Comparison of ENCODE assay signal across 1 cellular context in the genomic region with DNA sequence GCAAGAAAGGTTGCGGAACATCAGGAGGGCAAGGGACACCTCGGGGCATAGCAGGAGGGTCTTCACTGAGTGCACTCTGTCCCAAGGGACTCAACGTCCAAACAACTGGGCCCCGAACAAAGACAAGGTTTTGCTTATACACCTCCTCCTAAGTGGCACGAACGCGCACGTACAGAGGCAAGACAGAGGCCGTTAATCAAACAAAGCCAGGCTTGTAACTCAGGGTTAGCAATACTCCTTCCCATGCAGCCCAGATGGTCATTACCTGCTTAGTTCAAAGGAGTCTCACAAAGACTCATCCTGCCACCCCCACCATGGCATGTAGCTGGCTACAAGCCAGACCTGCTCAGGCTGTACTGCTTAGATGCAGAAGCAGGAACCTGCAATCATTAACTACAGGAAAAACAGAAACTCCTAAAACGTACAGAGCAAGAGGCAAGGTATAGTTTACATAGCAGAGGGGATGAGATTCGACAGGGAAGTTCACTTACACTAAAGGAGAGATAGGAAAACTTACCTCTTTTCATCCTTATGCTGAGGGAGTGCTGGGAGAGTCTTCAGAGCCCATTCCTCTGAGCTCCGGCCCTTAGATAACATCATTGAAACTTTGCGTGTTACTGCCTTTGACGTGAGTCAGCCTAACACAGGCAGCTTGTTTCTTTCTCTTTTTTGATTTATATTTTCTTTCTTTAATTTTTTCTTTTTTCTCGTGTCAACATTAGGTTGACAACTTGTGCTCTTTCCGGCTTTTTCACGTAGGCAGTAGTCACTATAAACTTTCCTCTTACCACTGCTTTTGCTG.
TF ChIP-seq lines count a peak whose summit lies in the region.

No MANE protein-coding gene starts in this region.

TF ChIP-seq in HepG2, 621 proteins besides CTCF, POLR2A, EP300 and RAD21 (continued from another document and continues in another):
- TF ChIP-seq, protein P1, sequence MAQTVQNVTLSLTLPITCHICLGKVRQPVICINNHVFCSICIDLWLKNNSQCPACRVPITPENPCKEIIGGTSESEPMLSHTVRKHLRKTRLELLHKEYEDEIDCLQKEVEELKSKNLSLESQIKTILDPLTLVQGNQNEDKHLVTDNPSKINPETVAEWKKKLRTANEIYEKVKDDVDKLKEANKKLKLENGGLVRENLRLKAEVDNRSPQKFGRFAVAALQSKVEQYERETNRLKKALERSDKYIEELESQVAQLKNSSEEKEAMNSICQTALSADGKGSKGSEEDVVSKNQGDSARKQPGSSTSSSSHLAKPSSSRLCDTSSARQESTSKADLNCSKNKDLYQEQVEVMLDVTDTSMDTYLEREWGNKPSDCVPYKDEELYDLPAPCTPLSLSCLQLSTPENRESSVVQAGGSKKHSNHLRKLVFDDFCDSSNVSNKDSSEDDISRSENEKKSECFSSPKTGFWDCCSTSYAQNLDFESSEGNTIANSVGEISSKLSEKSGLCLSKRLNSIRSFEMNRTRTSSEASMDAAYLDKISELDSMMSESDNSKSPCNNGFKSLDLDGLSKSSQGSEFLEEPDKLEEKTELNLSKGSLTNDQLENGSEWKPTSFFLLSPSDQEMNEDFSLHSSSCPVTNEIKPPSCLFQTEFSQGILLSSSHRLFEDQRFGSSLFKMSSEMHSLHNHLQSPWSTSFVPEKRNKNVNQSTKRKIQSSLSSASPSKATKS (CRISPR knock-in tag; IDR thresholded peaks at IDR 0.05) = no peak
- TF ChIP-seq KAT8 (CRISPR knock-in tag; IDR thresholded peaks at IDR 0.05) (peak; percentile 73), FIP1L1 (IDR thresholded peaks at IDR 0.05; ENCODE audit: borderline replicate concordance, insufficient read depth, low read depth, low read length) (0 out of 2 replicates have a peak, but pooled peaks have one; percentile 61), ZNF883 (CRISPR knock-in tag; IDR thresholded peaks at IDR 0.05; ENCODE audit: not compliant biosample characterization) (no peak), ZBTB20 (CRISPR knock-in tag; IDR thresholded peaks at IDR 0.05; ENCODE audit: borderline replicate concordance, low read depth) (peak; percentile 69; the same call in 1 of the 2 replicates), TBX2 (CRISPR knock-in tag; IDR thresholded peaks at IDR 0.05; ENCODE audit: borderline replicate concordance) (peak; percentile 67), RARA (CRISPR knock-in tag; IDR thresholded peaks at IDR 0.05) (peak; percentile 64), HHEX (CRISPR knock-in tag; IDR thresholded peaks at IDR 0.05) (no peak), ZNF234 (CRISPR knock-in tag; conservative IDR thresholded peaks at IDR 0.05) (no peak), CBX5 (CRISPR knock-in tag; IDR thresholded peaks at IDR 0.05; ENCODE audit: borderline replicate concordance) (peak; percentile 64; the same call in 1 of the 2 replicates), ZNF460 (CRISPR knock-in tag; IDR thresholded peaks at IDR 0.05; ENCODE audit: borderline replicate concordance) (no peak), JUNB (CRISPR knock-in tag; IDR thresholded peaks at IDR 0.05; ENCODE audit: borderline replicate concordance) (no peak), ZNF329 (CRISPR knock-in tag; IDR thresholded peaks at IDR 0.05; ENCODE audit: low read depth) (no peak), ZNF792 (CRISPR knock-in tag; IDR thresholded peaks at IDR 0.05) (peak; percentile 77; the same call in 1 of the 2 replicates), ZNF10 (CRISPR knock-in tag; IDR thresholded peaks at IDR 0.05; ENCODE audit: borderline replicate concordance, low read depth) (no peak), PHF5A (CRISPR knock-in tag; IDR thresholded peaks at IDR 0.05; ENCODE audit: low read depth, unreplicated experiment) (no peak), PHB2 (IDR thresholded peaks at IDR 0.05; ENCODE audit: partially characterized antibody) (no peak), PHF21A (CRISPR knock-in tag; IDR thresholded peaks at IDR 0.05) (peak; percentile 77), PCBP2 (optimal IDR thresholded peaks at IDR 0.05; ENCODE audit: low read depth, low read length, poor library complexity, severe bottlenecking) (no peak), REL (CRISPR knock-in tag; conservative IDR thresholded peaks at IDR 0.05) (no peak), HOXA3 (CRISPR knock-in tag; IDR thresholded peaks at IDR 0.05) (peak; percentile 37; the same call in 1 of the 2 replicates), ZFP82 (CRISPR knock-in tag; IDR thresholded peaks at IDR 0.05; ENCODE audit: borderline replicate concordance) (no peak), MEF2D (CRISPR knock-in tag; IDR thresholded peaks at IDR 0.05) (peak; percentile 65; the same call in 1 of the 2 replicates), TOE1 (CRISPR knock-in tag; IDR thresholded peaks at IDR 0.05) (no peak)
- TF ChIP-seq, protein P2, sequence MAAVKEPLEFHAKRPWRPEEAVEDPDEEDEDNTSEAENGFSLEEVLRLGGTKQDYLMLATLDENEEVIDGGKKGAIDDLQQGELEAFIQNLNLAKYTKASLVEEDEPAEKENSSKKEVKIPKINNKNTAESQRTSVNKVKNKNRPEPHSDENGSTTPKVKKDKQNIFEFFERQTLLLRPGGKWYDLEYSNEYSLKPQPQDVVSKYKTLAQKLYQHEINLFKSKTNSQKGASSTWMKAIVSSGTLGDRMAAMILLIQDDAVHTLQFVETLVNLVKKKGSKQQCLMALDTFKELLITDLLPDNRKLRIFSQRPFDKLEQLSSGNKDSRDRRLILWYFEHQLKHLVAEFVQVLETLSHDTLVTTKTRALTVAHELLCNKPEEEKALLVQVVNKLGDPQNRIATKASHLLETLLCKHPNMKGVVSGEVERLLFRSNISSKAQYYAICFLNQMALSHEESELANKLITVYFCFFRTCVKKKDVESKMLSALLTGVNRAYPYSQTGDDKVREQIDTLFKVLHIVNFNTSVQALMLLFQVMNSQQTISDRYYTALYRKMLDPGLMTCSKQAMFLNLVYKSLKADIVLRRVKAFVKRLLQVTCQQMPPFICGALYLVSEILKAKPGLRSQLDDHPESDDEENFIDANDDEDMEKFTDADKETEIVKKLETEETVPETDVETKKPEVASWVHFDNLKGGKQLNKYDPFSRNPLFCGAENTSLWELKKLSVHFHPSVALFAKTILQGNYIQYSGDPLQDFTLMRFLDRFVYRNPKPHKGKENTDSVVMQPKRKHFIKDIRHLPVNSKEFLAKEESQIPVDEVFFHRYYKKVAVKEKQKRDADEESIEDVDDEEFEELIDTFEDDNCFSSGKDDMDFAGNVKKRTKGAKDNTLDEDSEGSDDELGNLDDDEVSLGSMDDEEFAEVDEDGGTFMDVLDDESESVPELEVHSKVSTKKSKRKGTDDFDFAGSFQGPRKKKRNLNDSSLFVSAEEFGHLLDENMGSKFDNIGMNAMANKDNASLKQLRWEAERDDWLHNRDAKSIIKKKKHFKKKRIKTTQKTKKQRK (IDR thresholded peaks at IDR 0.05; ENCODE audit: low read length) = no peak
- TF ChIP-seq, protein P3, sequence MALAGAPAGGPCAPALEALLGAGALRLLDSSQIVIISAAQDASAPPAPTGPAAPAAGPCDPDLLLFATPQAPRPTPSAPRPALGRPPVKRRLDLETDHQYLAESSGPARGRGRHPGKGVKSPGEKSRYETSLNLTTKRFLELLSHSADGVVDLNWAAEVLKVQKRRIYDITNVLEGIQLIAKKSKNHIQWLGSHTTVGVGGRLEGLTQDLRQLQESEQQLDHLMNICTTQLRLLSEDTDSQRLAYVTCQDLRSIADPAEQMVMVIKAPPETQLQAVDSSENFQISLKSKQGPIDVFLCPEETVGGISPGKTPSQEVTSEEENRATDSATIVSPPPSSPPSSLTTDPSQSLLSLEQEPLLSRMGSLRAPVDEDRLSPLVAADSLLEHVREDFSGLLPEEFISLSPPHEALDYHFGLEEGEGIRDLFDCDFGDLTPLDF (CRISPR knock-in tag; IDR thresholded peaks at IDR 0.05) = no peak
- TF ChIP-seq, protein P4, sequence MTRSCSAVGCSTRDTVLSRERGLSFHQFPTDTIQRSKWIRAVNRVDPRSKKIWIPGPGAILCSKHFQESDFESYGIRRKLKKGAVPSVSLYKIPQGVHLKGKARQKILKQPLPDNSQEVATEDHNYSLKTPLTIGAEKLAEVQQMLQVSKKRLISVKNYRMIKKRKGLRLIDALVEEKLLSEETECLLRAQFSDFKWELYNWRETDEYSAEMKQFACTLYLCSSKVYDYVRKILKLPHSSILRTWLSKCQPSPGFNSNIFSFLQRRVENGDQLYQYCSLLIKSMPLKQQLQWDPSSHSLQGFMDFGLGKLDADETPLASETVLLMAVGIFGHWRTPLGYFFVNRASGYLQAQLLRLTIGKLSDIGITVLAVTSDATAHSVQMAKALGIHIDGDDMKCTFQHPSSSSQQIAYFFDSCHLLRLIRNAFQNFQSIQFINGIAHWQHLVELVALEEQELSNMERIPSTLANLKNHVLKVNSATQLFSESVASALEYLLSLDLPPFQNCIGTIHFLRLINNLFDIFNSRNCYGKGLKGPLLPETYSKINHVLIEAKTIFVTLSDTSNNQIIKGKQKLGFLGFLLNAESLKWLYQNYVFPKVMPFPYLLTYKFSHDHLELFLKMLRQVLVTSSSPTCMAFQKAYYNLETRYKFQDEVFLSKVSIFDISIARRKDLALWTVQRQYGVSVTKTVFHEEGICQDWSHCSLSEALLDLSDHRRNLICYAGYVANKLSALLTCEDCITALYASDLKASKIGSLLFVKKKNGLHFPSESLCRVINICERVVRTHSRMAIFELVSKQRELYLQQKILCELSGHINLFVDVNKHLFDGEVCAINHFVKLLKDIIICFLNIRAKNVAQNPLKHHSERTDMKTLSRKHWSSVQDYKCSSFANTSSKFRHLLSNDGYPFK (CRISPR knock-in tag; IDR thresholded peaks at IDR 0.05; ENCODE audit: borderline replicate concordance) = no peak
- TF ChIP-seq, protein P5, sequence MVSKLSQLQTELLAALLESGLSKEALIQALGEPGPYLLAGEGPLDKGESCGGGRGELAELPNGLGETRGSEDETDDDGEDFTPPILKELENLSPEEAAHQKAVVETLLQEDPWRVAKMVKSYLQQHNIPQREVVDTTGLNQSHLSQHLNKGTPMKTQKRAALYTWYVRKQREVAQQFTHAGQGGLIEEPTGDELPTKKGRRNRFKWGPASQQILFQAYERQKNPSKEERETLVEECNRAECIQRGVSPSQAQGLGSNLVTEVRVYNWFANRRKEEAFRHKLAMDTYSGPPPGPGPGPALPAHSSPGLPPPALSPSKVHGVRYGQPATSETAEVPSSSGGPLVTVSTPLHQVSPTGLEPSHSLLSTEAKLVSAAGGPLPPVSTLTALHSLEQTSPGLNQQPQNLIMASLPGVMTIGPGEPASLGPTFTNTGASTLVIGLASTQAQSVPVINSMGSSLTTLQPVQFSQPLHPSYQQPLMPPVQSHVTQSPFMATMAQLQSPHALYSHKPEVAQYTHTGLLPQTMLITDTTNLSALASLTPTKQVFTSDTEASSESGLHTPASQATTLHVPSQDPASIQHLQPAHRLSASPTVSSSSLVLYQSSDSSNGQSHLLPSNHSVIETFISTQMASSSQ (IDR thresholded peaks at IDR 0.05; ENCODE audit: low read depth) = peak; percentile 92
- TF ChIP-seq, protein P5 (CRISPR knock-in tag; IDR thresholded peaks at IDR 0.05; ENCODE audit: borderline replicate concordance) = peak; percentile 94
- TF ChIP-seq, protein P6, sequence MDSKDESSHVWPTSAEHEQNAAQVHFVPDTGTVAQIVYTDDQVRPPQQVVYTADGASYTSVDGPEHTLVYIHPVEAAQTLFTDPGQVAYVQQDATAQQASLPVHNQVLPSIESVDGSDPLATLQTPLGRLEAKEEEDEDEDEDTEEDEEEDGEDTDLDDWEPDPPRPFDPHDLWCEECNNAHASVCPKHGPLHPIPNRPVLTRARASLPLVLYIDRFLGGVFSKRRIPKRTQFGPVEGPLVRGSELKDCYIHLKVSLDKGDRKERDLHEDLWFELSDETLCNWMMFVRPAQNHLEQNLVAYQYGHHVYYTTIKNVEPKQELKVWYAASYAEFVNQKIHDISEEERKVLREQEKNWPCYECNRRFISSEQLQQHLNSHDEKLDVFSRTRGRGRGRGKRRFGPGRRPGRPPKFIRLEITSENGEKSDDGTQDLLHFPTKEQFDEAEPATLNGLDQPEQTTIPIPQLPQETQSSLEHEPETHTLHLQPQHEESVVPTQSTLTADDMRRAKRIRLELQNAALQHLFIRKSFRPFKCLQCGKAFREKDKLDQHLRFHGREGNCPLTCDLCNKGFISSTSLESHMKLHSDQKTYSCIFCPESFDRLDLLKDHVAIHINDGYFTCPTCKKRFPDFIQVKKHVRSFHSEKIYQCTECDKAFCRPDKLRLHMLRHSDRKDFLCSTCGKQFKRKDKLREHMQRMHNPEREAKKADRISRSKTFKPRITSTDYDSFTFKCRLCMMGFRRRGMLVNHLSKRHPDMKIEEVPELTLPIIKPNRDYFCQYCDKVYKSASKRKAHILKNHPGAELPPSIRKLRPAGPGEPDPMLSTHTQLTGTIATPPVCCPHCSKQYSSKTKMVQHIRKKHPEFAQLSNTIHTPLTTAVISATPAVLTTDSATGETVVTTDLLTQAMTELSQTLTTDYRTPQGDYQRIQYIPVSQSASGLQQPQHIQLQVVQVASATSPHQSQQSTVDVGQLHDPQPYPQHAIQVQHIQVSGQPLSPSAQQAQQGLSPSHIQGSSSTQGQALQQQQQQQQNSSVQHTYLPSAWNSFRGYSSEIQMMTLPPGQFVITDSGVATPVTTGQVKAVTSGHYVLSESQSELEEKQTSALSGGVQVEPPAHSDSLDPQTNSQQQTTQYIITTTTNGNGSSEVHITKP (CRISPR knock-in tag; IDR thresholded peaks at IDR 0.05; ENCODE audit: low read depth) = peak; percentile 71; the same call in 1 of the 2 replicates
- TF ChIP-seq, protein P7, sequence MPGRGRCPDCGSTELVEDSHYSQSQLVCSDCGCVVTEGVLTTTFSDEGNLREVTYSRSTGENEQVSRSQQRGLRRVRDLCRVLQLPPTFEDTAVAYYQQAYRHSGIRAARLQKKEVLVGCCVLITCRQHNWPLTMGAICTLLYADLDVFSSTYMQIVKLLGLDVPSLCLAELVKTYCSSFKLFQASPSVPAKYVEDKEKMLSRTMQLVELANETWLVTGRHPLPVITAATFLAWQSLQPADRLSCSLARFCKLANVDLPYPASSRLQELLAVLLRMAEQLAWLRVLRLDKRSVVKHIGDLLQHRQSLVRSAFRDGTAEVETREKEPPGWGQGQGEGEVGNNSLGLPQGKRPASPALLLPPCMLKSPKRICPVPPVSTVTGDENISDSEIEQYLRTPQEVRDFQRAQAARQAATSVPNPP (CRISPR knock-in tag; IDR thresholded peaks at IDR 0.05) = no peak
- TF ChIP-seq, protein P8, sequence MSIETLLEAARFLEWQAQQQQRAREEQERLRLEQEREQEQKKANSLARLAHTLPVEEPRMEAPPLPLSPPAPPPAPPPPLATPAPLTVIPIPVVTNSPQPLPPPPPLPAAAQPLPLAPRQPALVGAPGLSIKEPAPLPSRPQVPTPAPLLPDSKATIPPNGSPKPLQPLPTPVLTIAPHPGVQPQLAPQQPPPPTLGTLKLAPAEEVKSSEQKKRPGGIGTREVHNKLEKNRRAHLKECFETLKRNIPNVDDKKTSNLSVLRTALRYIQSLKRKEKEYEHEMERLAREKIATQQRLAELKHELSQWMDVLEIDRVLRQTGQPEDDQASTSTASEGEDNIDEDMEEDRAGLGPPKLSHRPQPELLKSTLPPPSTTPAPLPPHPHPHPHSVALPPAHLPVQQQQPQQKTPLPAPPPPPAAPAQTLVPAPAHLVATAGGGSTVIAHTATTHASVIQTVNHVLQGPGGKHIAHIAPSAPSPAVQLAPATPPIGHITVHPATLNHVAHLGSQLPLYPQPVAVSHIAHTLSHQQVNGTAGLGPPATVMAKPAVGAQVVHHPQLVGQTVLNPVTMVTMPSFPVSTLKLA (IDR thresholded peaks at IDR 0.05) = no peak
